20 cellular contexts compared by ENCODE assay signal in the genomic region with DNA sequence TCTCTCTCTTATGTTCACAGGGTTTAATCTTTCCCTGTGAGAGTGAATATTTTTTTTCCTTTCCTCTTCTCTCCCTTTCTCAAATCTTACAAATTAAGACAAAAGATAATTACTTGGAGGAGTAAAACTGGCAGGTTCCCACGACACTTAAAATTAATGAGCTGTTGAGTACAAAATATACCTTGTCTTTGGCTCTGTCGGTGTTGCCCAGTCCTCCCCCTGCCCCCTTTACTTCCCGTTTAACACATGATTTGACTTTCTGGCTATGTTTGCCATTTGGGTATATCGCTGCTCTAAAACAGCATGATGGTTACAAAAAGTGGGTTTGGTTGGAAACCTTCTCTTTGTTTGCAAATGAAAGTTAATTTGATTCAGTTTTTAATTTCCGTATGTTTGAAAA.
DNase-seq lines count a peak whose midpoint lies in the region; ATAC-seq, FAIRE-seq and TF ChIP-seq lines count a peak whose summit lies in the region.
"Had no signal": no experiment of that assay in that cellular context is flagged by ENCODE, and none has a peak within 500 bp of the region (broad histone marks: within the 10 kb centered on the region; RNA-seq: fewer than 3 reads in every experiment).

No MANE protein-coding gene starts in this region.

- peaks cover 99% of the 10 kb centered on the region for H4K20me1 ChIP-seq in Loucy (ENCODE audit: insufficient read depth, low read length, poor library complexity, severe bottlenecking)

- peaks cover 30% of the 10 kb centered on the region for H3K4me1 ChIP-seq in Loucy (ENCODE audit: insufficient read depth, low read length, poor library complexity, severe bottlenecking)
- H3K4me1 ChIP-seq: colonic mucosa had no signal

- H3K36me3 Mint-ChIP-seq in activated naive CD8-positive, alpha-beta T cell treated with anti-CD3 and anti-CD28 coated beads, Interleukin-2, amount 50 U/mL, for 24 hours (ENCODE audit: low read depth): peaks cover 23% of the 10 kb centered on the region
- peaks cover 40% of the 10 kb centered on the region for H3K36me3 Mint-ChIP-seq in nephron progenitor cell (ENCODE audit: low read depth)

- DNase-seq in GM12891 (ENCODE audit: insufficient read length, low spot score): no peak
- no peak for DNase-seq in activated naive CD8-positive, alpha-beta T cell treated with anti-CD3 and anti-CD28 coated beads, Interleukin-2, amount 50 U/mL, for 24 hours
- no peak for DNase-seq in nephron progenitor cell
- no peak for DNase-seq in nucleus accumbens (lab: John Stamatoyannopoulos, UW)
- DNase-seq in stimulated activated CD4-positive, alpha-beta T cell treated with anti-CD3 and anti-CD28 coated beads, Interleukin-2, amount 100 ng/mL, for 24 hours: no peak
- no peak for DNase-seq in NCI-H510A (lab: John Stamatoyannopoulos, UW)
- DNase-seq: colonic mucosa; DND-41; glutamatergic neuron; H7; left cardiac atrium; NCI-H1417 treated with DMSO at 0.1 percent for 48 hours; stimulated activated CD4-positive, alpha-beta T cell treated with anti-CD3 and anti-CD28 coated beads, Interleukin-4, amount 100 ng/mL, for 1 hour; T-cell had no signal

- peaks cover 80% of the 10 kb centered on the region for H3K36me3 ChIP-seq in Loucy (ENCODE audit: insufficient read depth, low read length)
- H3K36me3 ChIP-seq: colonic mucosa had no signal

- H3K4me1 Mint-ChIP-seq in activated naive CD8-positive, alpha-beta T cell treated with anti-CD3 and anti-CD28 coated beads, Interleukin-2, amount 50 U/mL, for 24 hours: peaks cover 47% of the 10 kb centered on the region
- H3K4me1 Mint-ChIP-seq in nephron progenitor cell: peaks cover 81% of the 10 kb centered on the region

- H3F3A ChIP-seq in Loucy (ENCODE audit: low read depth): no peaks in the 10 kb centered on the region

- H3K9me3 Mint-ChIP-seq in activated naive CD8-positive, alpha-beta T cell treated with anti-CD3 and anti-CD28 coated beads, Interleukin-2, amount 50 U/mL, for 24 hours: no peaks in the 10 kb centered on the region
- H3K9me3 Mint-ChIP-seq in nephron progenitor cell: peaks cover 7% of the 10 kb centered on the region
- H3K9me3 Mint-ChIP-seq: activated CD8-positive, alpha-beta T cell treated with anti-CD3 and anti-CD28 coated beads for 36 hours; neural crest cell; T-cell had no signal

- H3K27me3 Mint-ChIP-seq in activated naive CD8-positive, alpha-beta T cell treated with anti-CD3 and anti-CD28 coated beads, Interleukin-2, amount 50 U/mL, for 24 hours: no peaks in the 10 kb centered on the region
- H3K27me3 Mint-ChIP-seq in nephron progenitor cell (ENCODE audit: low read depth, poor library complexity): no peaks in the 10 kb centered on the region
- H3K27me3 Mint-ChIP-seq: activated CD8-positive, alpha-beta T cell treated with anti-CD3 and anti-CD28 coated beads for 36 hours; T-cell had no signal

- peak; percentile 9 for FAIRE-seq in GM12891 (lab: Jason Lieb, UNC)
- FAIRE-seq: endometrium had no signal

- no peak for TF ChIP-seq POLR2A in GM12891 (IDR thresholded peaks at IDR 0.05; ENCODE audit: low read depth, low read length)

- H3K27ac Mint-ChIP-seq in activated naive CD8-positive, alpha-beta T cell treated with anti-CD3 and anti-CD28 coated beads, Interleukin-2, amount 50 U/mL, for 24 hours: peak overlapping the region; percentile 63
- H3K27ac Mint-ChIP-seq in nephron progenitor cell: peak overlapping the region; percentile 97

- H3K27me3 ChIP-seq in Loucy (ENCODE audit: insufficient read depth, low read length, poor library complexity, severe bottlenecking): no peaks in the 10 kb centered on the region
- H3K27me3 ChIP-seq: colonic mucosa had no signal

- H3K9ac ChIP-seq in Loucy (ENCODE audit: low read depth, low read length, poor library complexity, severe bottlenecking): no peak overlapping the region

- H2AFZ ChIP-seq in Loucy (ENCODE audit: low read length): no peak overlapping the region

- H3K9me3 ChIP-seq in Loucy (ENCODE audit: insufficient read depth, low read depth, low read length): no peaks in the 10 kb centered on the region
- H3K9me3 ChIP-seq: colonic mucosa had no signal

- H3K79me2 ChIP-seq in Loucy (ENCODE audit: insufficient read depth, low read length): peaks cover 100% of the 10 kb centered on the region

- no peak for TF ChIP-seq CTCF in Loucy (conservative IDR thresholded peaks at IDR 0.05; ENCODE audit: low read length)
- TF ChIP-seq CTCF in nephron progenitor cell (IDR thresholded peaks at IDR 0.05): no peak

- peak overlapping the region; percentile 19 for H3K4me3 Mint-ChIP-seq in activated naive CD8-positive, alpha-beta T cell treated with anti-CD3 and anti-CD28 coated beads, Interleukin-2, amount 50 U/mL, for 24 hours
- H3K4me3 Mint-ChIP-seq in nephron progenitor cell: peak overlapping the region; percentile 18
- H3K4me3 Mint-ChIP-seq: activated CD8-positive, alpha-beta T cell treated with anti-CD3 and anti-CD28 coated beads for 36 hours; neural crest cell had no signal

- H3K4me3 ChIP-seq in Loucy (ENCODE audit: low read length, poor library complexity, severe bottlenecking): no peak overlapping the region
- H3K4me3 ChIP-seq: colonic mucosa, smooth muscle cell had no signal

- no peak for ATAC-seq in activated naive CD8-positive, alpha-beta T cell treated with anti-CD3 and anti-CD28 coated beads, Interleukin-2, amount 50 U/mL, for 24 hours
- ATAC-seq in HG02885 (IDR thresholded peaks at IDR 0.05; ENCODE audit: poor library complexity, unreplicated experiment): no peak

- H3K4me2 ChIP-seq in Loucy (ENCODE audit: low read depth, low read length, poor library complexity, severe bottlenecking): peak overlapping the region; percentile 5
- H3K4me2 ChIP-seq: smooth muscle cell had no signal

- no peaks in the 10 kb centered on the region for H3K9me2 ChIP-seq in Loucy (replicated peaks; ENCODE audit: low read depth, low read length)

TF ChIP-seq in GM12891, 5 proteins besides CTCF, POLR2A, EP300 and RAD21:
- no peak for TF ChIP-seq TAF1 (IDR thresholded peaks at IDR 0.05; ENCODE audit: low read depth, low read length)
- no peak for TF ChIP-seq POU2F2 (IDR thresholded peaks at IDR 0.05; ENCODE audit: low read depth, low read length)
- TF ChIP-seq POLR2AphosphoS5 (IDR thresholded peaks at IDR 0.05; ENCODE audit: low read depth, low read length): no peak
